In the genomic region with DNA sequence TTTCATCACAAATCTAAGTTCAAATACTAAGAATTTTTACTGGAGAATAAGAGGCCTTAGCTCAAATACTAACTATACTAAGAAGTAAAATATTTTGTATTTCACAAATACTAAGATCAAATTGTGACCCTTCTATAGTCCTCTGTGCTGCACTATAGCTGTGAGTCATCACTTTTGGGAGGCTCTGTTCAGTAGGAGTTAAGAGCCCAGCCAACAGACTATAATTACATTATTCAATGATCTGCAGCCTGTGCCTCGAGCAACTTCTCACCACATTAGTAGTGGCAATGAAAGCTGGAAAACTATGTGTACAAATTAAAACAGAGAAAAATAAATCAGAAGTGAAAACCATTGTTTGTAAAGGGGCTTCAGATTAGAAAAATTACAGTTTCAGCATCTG, we compare ENCODE assay signal across 1 cellular context.
A peak's percentile ranks its signal among the peaks of the same experiment; 100 is the strongest.
TF ChIP-seq lines count a peak whose summit lies in the region.

No MANE protein-coding gene starts in this region.

TF ChIP-seq in SK-N-SH, 30 proteins besides CTCF, POLR2A, EP300 and RAD21 (continued from another document):
- TF ChIP-seq, protein P1, sequence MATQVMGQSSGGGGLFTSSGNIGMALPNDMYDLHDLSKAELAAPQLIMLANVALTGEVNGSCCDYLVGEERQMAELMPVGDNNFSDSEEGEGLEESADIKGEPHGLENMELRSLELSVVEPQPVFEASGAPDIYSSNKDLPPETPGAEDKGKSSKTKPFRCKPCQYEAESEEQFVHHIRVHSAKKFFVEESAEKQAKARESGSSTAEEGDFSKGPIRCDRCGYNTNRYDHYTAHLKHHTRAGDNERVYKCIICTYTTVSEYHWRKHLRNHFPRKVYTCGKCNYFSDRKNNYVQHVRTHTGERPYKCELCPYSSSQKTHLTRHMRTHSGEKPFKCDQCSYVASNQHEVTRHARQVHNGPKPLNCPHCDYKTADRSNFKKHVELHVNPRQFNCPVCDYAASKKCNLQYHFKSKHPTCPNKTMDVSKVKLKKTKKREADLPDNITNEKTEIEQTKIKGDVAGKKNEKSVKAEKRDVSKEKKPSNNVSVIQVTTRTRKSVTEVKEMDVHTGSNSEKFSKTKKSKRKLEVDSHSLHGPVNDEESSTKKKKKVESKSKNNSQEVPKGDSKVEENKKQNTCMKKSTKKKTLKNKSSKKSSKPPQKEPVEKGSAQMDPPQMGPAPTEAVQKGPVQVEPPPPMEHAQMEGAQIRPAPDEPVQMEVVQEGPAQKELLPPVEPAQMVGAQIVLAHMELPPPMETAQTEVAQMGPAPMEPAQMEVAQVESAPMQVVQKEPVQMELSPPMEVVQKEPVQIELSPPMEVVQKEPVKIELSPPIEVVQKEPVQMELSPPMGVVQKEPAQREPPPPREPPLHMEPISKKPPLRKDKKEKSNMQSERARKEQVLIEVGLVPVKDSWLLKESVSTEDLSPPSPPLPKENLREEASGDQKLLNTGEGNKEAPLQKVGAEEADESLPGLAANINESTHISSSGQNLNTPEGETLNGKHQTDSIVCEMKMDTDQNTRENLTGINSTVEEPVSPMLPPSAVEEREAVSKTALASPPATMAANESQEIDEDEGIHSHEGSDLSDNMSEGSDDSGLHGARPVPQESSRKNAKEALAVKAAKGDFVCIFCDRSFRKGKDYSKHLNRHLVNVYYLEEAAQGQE (IDR thresholded peaks at IDR 0.05; ENCODE audit: low read depth, low read length) = no peak
- peak; percentile 71 for TF ChIP-seq RCOR1 (IDR thresholded peaks at IDR 0.05; ENCODE audit: low read length)
- peak; percentile 12; the same call in 1 of the 2 replicates for TF ChIP-seq TCF12 (IDR thresholded peaks at IDR 0.05)
- TF ChIP-seq, protein P2, sequence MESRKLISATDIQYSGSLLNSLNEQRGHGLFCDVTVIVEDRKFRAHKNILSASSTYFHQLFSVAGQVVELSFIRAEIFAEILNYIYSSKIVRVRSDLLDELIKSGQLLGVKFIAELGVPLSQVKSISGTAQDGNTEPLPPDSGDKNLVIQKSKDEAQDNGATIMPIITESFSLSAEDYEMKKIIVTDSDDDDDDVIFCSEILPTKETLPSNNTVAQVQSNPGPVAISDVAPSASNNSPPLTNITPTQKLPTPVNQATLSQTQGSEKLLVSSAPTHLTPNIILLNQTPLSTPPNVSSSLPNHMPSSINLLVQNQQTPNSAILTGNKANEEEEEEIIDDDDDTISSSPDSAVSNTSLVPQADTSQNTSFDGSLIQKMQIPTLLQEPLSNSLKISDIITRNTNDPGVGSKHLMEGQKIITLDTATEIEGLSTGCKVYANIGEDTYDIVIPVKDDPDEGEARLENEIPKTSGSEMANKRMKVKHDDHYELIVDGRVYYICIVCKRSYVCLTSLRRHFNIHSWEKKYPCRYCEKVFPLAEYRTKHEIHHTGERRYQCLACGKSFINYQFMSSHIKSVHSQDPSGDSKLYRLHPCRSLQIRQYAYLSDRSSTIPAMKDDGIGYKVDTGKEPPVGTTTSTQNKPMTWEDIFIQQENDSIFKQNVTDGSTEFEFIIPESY (IDR thresholded peaks at IDR 0.05; ENCODE audit: borderline replicate concordance, low read depth) = no peak
- no peak for TF ChIP-seq NFIC (IDR thresholded peaks at IDR 0.05; ENCODE audit: borderline replicate concordance)
